ENCODE assay signal across 13 cellular contexts in the genomic region with DNA sequence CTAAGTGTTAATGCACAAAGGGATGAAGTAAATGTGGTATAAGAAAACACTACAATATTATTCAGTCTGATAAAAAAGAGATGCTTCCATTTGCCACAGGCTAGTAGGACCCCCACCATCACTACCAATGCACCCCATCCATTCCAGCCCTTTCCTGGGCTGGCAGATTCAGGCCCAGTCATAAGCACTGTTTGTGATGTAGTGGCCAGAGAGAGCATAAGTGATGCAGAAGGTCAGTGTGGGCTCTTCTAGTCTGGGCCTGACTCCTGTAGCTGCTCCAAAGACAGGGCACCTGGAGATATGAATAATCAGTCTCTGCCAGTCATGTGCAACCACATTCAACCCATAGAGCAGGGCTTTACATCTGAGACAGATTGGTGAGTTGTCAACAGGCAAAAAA.
A peak's percentile ranks its signal among the peaks of the same experiment; 100 is the strongest.
DNase-seq lines count a peak whose midpoint lies in the region; FAIRE-seq and TF ChIP-seq lines count a peak whose summit lies in the region.
"Had no signal": no experiment of that assay in that cellular context is flagged by ENCODE, and none has a peak within 500 bp of the region (broad histone marks: within the 10 kb centered on the region; RNA-seq: fewer than 3 reads in every experiment).

No MANE protein-coding gene starts in this region.

- H3K27ac ChIP-seq in SU-DHL-6 (ENCODE audit: low read depth, low read length), result no peak overlapping the region
- H3K27ac ChIP-seq: BLaER1 treated with 17β-estradiol and CSF1 and Interleukin-3, amounts not matched to agents 10 nM and 100 nM; GM23248 had no signal

- no peaks in the 10 kb centered on the region for H3K36me3 ChIP-seq in SU-DHL-6 (ENCODE audit: low read length)
- H3K36me3 ChIP-seq: BLaER1 treated with 17β-estradiol and CSF1 and Interleukin-3, amounts not matched to agents 10 nM and 100 nM; HAP-1 had no signal

- no peaks in the 10 kb centered on the region for H4K20me1 ChIP-seq in SU-DHL-6 (ENCODE audit: low read depth, low read length)
- H4K20me1 ChIP-seq: BLaER1 treated with 17β-estradiol and CSF1 and Interleukin-3, amounts not matched to agents 10 nM and 100 nM had no signal

- FAIRE-seq in GM19239 (lab: Jason Lieb, UNC), result peak; percentile 31
- FAIRE-seq: G401.6 had no signal

- H3K79me2 ChIP-seq in SU-DHL-6 (ENCODE audit: insufficient read depth, low read length), result no peaks in the 10 kb centered on the region

- no peaks in the 10 kb centered on the region for H3F3A ChIP-seq in SU-DHL-6 (ENCODE audit: insufficient read depth)

- H3K9me3 ChIP-seq in SU-DHL-6 (ENCODE audit: insufficient read depth, low read length), result no peaks in the 10 kb centered on the region
- H3K9me3 ChIP-seq: BLaER1 treated with 17β-estradiol and CSF1 and Interleukin-3, amounts not matched to agents 10 nM and 100 nM; HAP-1 had no signal

- no peak for TF ChIP-seq CTCF in GM12865 (IDR thresholded peaks at IDR 0.05; ENCODE audit: insufficient read depth, low read depth, low read length, missing control alignments)
- TF ChIP-seq CTCF in SU-DHL-6 (IDR thresholded peaks at IDR 0.05; ENCODE audit: insufficient read depth, low read length, poor library complexity, severe bottlenecking), result no peak

- DNase-seq in GM12865 (ENCODE audit: low read depth), result peak; percentile 29
- DNase-seq in GM19239 (ENCODE audit: insufficient read length, low spot score), result no peak
- no peak for DNase-seq in cerebellar nuclear complex (lab: John Stamatoyannopoulos, UW)
- no peak for DNase-seq in SHP77 treated with DMSO at 0.1 percent for 48 hours (lab: John Stamatoyannopoulos, UW)
- DNase-seq in activated CD8-positive, alpha-beta memory T cell treated with anti-CD3 and anti-CD28 coated beads for 24 hours, result no peak
- DNase-seq: Calu3; CD8-positive, alpha-beta T cell; DND-41; GM23248 had no signal

- peak overlapping the region; percentile 72 for H3K4me3 ChIP-seq in GM12865 (ENCODE audit: low read depth, low read length)
- H3K4me3 ChIP-seq in SU-DHL-6 (ENCODE audit: insufficient read depth, low read length, poor library complexity, severe bottlenecking), result no peak overlapping the region
- H3K4me3 ChIP-seq: BLaER1 treated with 17β-estradiol and CSF1 and Interleukin-3, amounts not matched to agents 10 nM and 100 nM; GM23248; HAP-1 had no signal

- no peak overlapping the region for H2AFZ ChIP-seq in SU-DHL-6 (ENCODE audit: low read depth, low read length, severe bottlenecking)
- H2AFZ ChIP-seq: GM23248 had no signal

- no peak overlapping the region for H3K9ac ChIP-seq in SU-DHL-6 (ENCODE audit: low read length)
- H3K9ac ChIP-seq: BLaER1 treated with 17β-estradiol and CSF1 and Interleukin-3, amounts not matched to agents 10 nM and 100 nM; GM23248 had no signal

- no peaks in the 10 kb centered on the region for H3K27me3 ChIP-seq in SU-DHL-6 (ENCODE audit: low read length)
- H3K27me3 ChIP-seq: BLaER1 treated with 17β-estradiol and CSF1 and Interleukin-3, amounts not matched to agents 10 nM and 100 nM had no signal

- H3K9me2 ChIP-seq in SU-DHL-6 (replicated peaks; ENCODE audit: insufficient read depth, low read length), result no peaks in the 10 kb centered on the region

- peak overlapping the region; percentile 31 for H3K4me2 ChIP-seq in SU-DHL-6 (ENCODE audit: low read depth, low read length, poor library complexity, severe bottlenecking)
